Comparison of ENCODE assay signal across 11 cellular contexts in the genomic region with DNA sequence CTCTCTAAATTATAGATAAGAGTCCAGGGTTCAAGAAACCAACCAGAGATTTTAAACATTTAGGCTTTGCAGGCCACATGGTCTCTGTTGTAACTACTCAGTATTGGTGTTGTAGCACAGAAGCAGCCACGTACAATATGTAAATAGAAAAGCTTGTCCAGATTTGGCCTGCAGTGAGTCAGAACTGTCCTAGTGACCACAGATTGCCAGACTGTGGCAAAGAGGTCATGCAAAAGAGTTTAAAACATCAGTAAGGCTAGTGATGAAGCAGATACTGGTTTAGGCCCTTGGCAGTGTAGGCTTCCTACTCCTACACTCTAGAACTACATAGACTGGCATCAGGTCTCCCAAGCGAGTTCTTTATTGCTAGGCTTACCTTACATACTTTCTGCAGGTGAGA.
DNase-seq lines count a peak whose midpoint lies in the region; ATAC-seq and TF ChIP-seq lines count a peak whose summit lies in the region.
"Had no signal": no experiment of that assay in that cellular context is flagged by ENCODE, and none has a peak within 500 bp of the region (broad histone marks: within the 10 kb centered on the region; RNA-seq: fewer than 3 reads in every experiment).

No MANE protein-coding gene starts in this region.

- TF ChIP-seq CTCF in fibroblast of lung (conservative IDR thresholded peaks at IDR 0.05 in 1 of 2, IDR thresholded peaks at IDR 0.05 in 1 of 2; ENCODE audit: low read depth in 1 of 2, low read length in 2 of 2), result no peak
- no peak for TF ChIP-seq CTCF in progenitor cell of endocrine pancreas (IDR thresholded peaks at IDR 0.05; ENCODE audit: unreplicated experiment)

- H3K27me3 Mint-ChIP-seq in activated T-cell treated with anti-CD3 and anti-CD28 coated beads, Interleukin-2, amount 50 U/mL, for 24 hours, result no peaks in the 10 kb centered on the region
- no peaks in the 10 kb centered on the region for H3K27me3 Mint-ChIP-seq in activated CD4-positive, alpha-beta memory T cell treated with anti-CD3 and anti-CD28 coated beads for 36 hours
- H3K27me3 Mint-ChIP-seq in progenitor cell of endocrine pancreas, result no peaks in the 10 kb centered on the region
- H3K27me3 Mint-ChIP-seq: naive thymus-derived CD4-positive, alpha-beta T cell had no signal

- no peaks in the 10 kb centered on the region for H3K36me3 Mint-ChIP-seq in activated T-cell treated with anti-CD3 and anti-CD28 coated beads, Interleukin-2, amount 50 U/mL, for 24 hours (ENCODE audit: low read depth)
- H3K36me3 Mint-ChIP-seq in activated CD4-positive, alpha-beta memory T cell treated with anti-CD3 and anti-CD28 coated beads for 36 hours, result no peaks in the 10 kb centered on the region
- H3K36me3 Mint-ChIP-seq in progenitor cell of endocrine pancreas (ENCODE audit: insufficient read depth), result no peaks in the 10 kb centered on the region
- H3K36me3 Mint-ChIP-seq: naive thymus-derived CD4-positive, alpha-beta T cell had no signal

- H2AFZ ChIP-seq in fibroblast of lung (ENCODE audit: low read length), result no peak overlapping the region

- no peaks in the 10 kb centered on the region for H3K4me1 ChIP-seq in fibroblast of lung (ENCODE audit: control insufficient read depth, extremely low read depth, insufficient read depth, low read length)

- no peak overlapping the region for H3K27ac Mint-ChIP-seq in activated T-cell treated with anti-CD3 and anti-CD28 coated beads, Interleukin-2, amount 50 U/mL, for 24 hours
- H3K27ac Mint-ChIP-seq in activated CD4-positive, alpha-beta memory T cell treated with anti-CD3 and anti-CD28 coated beads for 36 hours, result no peak overlapping the region
- no peak overlapping the region for H3K27ac Mint-ChIP-seq in progenitor cell of endocrine pancreas
- H3K27ac Mint-ChIP-seq: naive thymus-derived CD4-positive, alpha-beta T cell had no signal

- CTCF ChIA-PET in activated CD4-positive, alpha-beta memory T cell treated with anti-CD3 and anti-CD28 coated beads for 36 hours (lab: Charles Lee), result no interaction called here

- H3K9me3 ChIP-seq in fibroblast of lung (ENCODE audit: control insufficient read depth, insufficient read depth, low read depth, low read length), result no peaks in the 10 kb centered on the region

- DNase-seq in fibroblast of lung (ENCODE audit: low read depth in 2 of 2) (peak; percentile 1 to 83), progenitor cell of endocrine pancreas (ENCODE audit: low spot score, unreplicated experiment) (no peak), middle frontal gyrus (ENCODE audit: extremely low spot score, low spot score) (no peak)
- no peak for DNase-seq in activated T-cell treated with anti-CD3 and anti-CD28 coated beads, Interleukin-2, amount 50 U/mL, for 24 hours
- no peak for DNase-seq in activated CD4-positive, alpha-beta memory T cell treated with anti-CD3 and anti-CD28 coated beads for 36 hours
- DNase-seq: Kasumi-1; naive thymus-derived CD4-positive, alpha-beta T cell; SIG-M5 had no signal

- H3K4me1 Mint-ChIP-seq in activated T-cell treated with anti-CD3 and anti-CD28 coated beads, Interleukin-2, amount 50 U/mL, for 24 hours (ENCODE audit: low read depth), result no peaks in the 10 kb centered on the region
- H3K4me1 Mint-ChIP-seq in activated CD4-positive, alpha-beta memory T cell treated with anti-CD3 and anti-CD28 coated beads for 36 hours (ENCODE audit: low read depth), result no peaks in the 10 kb centered on the region
- no peaks in the 10 kb centered on the region for H3K4me1 Mint-ChIP-seq in progenitor cell of endocrine pancreas (ENCODE audit: low read depth)
- H3K4me1 Mint-ChIP-seq: naive thymus-derived CD4-positive, alpha-beta T cell had no signal

- no peaks in the 10 kb centered on the region for H4K20me1 ChIP-seq in fibroblast of lung (ENCODE audit: control insufficient read depth, extremely low read depth, insufficient read depth, low read length)

- no peak overlapping the region for H3K4me3 ChIP-seq in fibroblast of lung (replicated peaks in 1 of 4; ENCODE audit: control extremely low read depth in 1 of 4, insufficient read depth in 1 of 4, low read depth in 3 of 4, low read length in 4 of 4)

- no peak overlapping the region for H3K4me3 Mint-ChIP-seq in activated T-cell treated with anti-CD3 and anti-CD28 coated beads, Interleukin-2, amount 50 U/mL, for 24 hours
- no peak overlapping the region for H3K4me3 Mint-ChIP-seq in activated CD4-positive, alpha-beta memory T cell treated with anti-CD3 and anti-CD28 coated beads for 36 hours
- no peak overlapping the region for H3K4me3 Mint-ChIP-seq in progenitor cell of endocrine pancreas (ENCODE audit: low read depth)
- H3K4me3 Mint-ChIP-seq: naive thymus-derived CD4-positive, alpha-beta T cell had no signal

- peak; percentile 99 for ATAC-seq in GM18499 (IDR thresholded peaks at IDR 0.05; ENCODE audit: insufficient read depth, unreplicated experiment)
- peak; percentile 89 for ATAC-seq in GM21528 (IDR thresholded peaks at IDR 0.05; ENCODE audit: low FRiP score, unreplicated experiment)
- peak; percentile 98 for ATAC-seq in HG03354 (IDR thresholded peaks at IDR 0.05; ENCODE audit: poor library complexity, severe bottlenecking, unreplicated experiment)
- ATAC-seq: naive thymus-derived CD4-positive, alpha-beta T cell had no signal

- H3K4me2 ChIP-seq in fibroblast of lung (ENCODE audit: extremely low read depth, insufficient read depth, low read length), result no peak overlapping the region

- no peaks in the 10 kb centered on the region for H3K79me2 ChIP-seq in fibroblast of lung (ENCODE audit: control insufficient read depth, insufficient read depth, low read length)

- H3K9me3 Mint-ChIP-seq in activated T-cell treated with anti-CD3 and anti-CD28 coated beads, Interleukin-2, amount 50 U/mL, for 24 hours, result peaks cover 16% of the 10 kb centered on the region
- peaks cover 21% of the 10 kb centered on the region for H3K9me3 Mint-ChIP-seq in activated CD4-positive, alpha-beta memory T cell treated with anti-CD3 and anti-CD28 coated beads for 36 hours
- H3K9me3 Mint-ChIP-seq in progenitor cell of endocrine pancreas (ENCODE audit: low read depth), result no peaks in the 10 kb centered on the region

- intact Hi-C loops in activated CD4-positive, alpha-beta memory T cell treated with anti-CD3 and anti-CD28 coated beads for 36 hours (cut with micrococcal nuclease), result no loop called here

- no peaks in the 10 kb centered on the region for H3K36me3 ChIP-seq in fibroblast of lung (ENCODE audit: control insufficient read depth, insufficient read depth, low read length)

- POLR2A ChIA-PET in activated CD4-positive, alpha-beta memory T cell treated with anti-CD3 and anti-CD28 coated beads for 36 hours (lab: Charles Lee), result no interaction called here

- no peak overlapping the region for H3K27ac ChIP-seq in fibroblast of lung (ENCODE audit: insufficient read depth, low read length)

- no peak overlapping the region for H3K9ac ChIP-seq in fibroblast of lung (ENCODE audit: insufficient read depth, low read length)

- no peaks in the 10 kb centered on the region for H3K27me3 ChIP-seq in fibroblast of lung (ENCODE audit: control insufficient read depth, insufficient read depth, low read length)

Comparison
In these comparisons a context has a peak if more than half of its experiments do, and no peak if none do; other contexts are left out.
1. DNase-seq: peak in fibroblast of lung (2 of 2); none in activated T-cell treated with anti-CD3 and anti-CD28 coated beads, Interleukin-2, amount 50 U/mL, for 24 hours (single experiment), activated CD4-positive, alpha-beta memory T cell treated with anti-CD3 and anti-CD28 coated beads for 36 hours (single experiment), progenitor cell of endocrine pancreas (single experiment) and middle frontal gyrus (single experiment).
2. Peak in every context shown above with its lines, with median percentiles within 50 percentile points of each other: ATAC-seq.